12 cellular contexts compared by ENCODE assay signal in genomic region chr14:54674342-54674741, GRCh38.
DNase-seq lines count a peak whose midpoint lies in the region; ATAC-seq, FAIRE-seq and TF ChIP-seq lines count a peak whose summit lies in the region.
"Had no signal": no experiment of that assay in that cellular context is flagged by ENCODE, and none has a peak within 500 bp of the region (broad histone marks: within the 10 kb centered on the region; RNA-seq: fewer than 3 reads in every experiment).

No MANE protein-coding gene starts in this region.

- H3K4me1 Mint-ChIP-seq in WTC11: peaks cover 84% of the 10 kb centered on the region

- no peaks in the 10 kb centered on the region for H3K27me3 ChIP-seq in skeletal muscle tissue (ENCODE audit: control insufficient read depth in 3 of 3, insufficient read depth in 3 of 3, low read length in 3 of 3)
- H3K27me3 ChIP-seq: breast epithelium had no signal

- H3K27me3 Mint-ChIP-seq in WTC11 (ENCODE audit: low read depth): no peaks in the 10 kb centered on the region

- FAIRE-seq in GM19239 (lab: Jason Lieb, UNC): peak; percentile 77

- CTCF ChIA-PET in WTC11 (lab: Charles Lee): interaction anchor here (1.1 to 2.0 kb wide), 3 partner anchors 11 to 99 kb away, joined by 3 to 15 read pairs (median 10); no protein-coding TSS in a partner anchor

- H3K4me3 Mint-ChIP-seq in WTC11: 0 out of 2 replicates have a peak overlapping the region, but pooled peaks have one; percentile 16
- H3K4me3 Mint-ChIP-seq: natural killer cell treated with Interleukin-12 subunit alpha and Interleukin-12 subunit beta and Interleukin-15 and Interleukin-18, amount 100 ng/mL, for 72 hours had no signal

- H3K36me3 ChIP-seq in skeletal muscle tissue (ENCODE audit: control insufficient read depth in 3 of 3, insufficient read depth in 3 of 3, low read length in 3 of 3): no peaks in the 10 kb centered on the region
- H3K36me3 ChIP-seq: breast epithelium had no signal

- no peaks in the 10 kb centered on the region for H3K36me3 Mint-ChIP-seq in WTC11
- H3K36me3 Mint-ChIP-seq: natural killer cell treated with Interleukin-12 subunit alpha and Interleukin-12 subunit beta and Interleukin-15 and Interleukin-18, amount 100 ng/mL, for 72 hours had no signal

- H3K9ac ChIP-seq in skeletal muscle tissue (ENCODE audit: low read depth in 1 of 3, low read length in 3 of 3): peak overlapping the region in 1 of 3 donors; percentile 64

- ATAC-seq in HG02588 (IDR thresholded peaks at IDR 0.05; ENCODE audit: unreplicated experiment) (peak; percentile 94), WTC11 (peak; percentile 4; the same call in 1 of the 2 replicates)
- ATAC-seq: natural killer cell treated with Interleukin-12 subunit alpha and Interleukin-12 subunit beta and Interleukin-15 and Interleukin-18, amount 100 ng/mL, for 72 hours had no signal

- H3K4me3 ChIP-seq in skeletal muscle tissue (ENCODE audit: low read length in 3 of 3): no peak overlapping the region
- H3K4me3 ChIP-seq: breast epithelium had no signal

- peak overlapping the region; percentile 79 for H3K27ac ChIP-seq in skeletal muscle tissue (ENCODE audit: low read depth, low read length)
- H3K27ac ChIP-seq: RWPE1 had no signal

- peak overlapping the region; percentile 92 for H3K27ac Mint-ChIP-seq in WTC11
- H3K27ac Mint-ChIP-seq: natural killer cell treated with Interleukin-12 subunit alpha and Interleukin-12 subunit beta and Interleukin-15 and Interleukin-18, amount 100 ng/mL, for 72 hours had no signal

- H3K9me3 Mint-ChIP-seq in WTC11: no peaks in the 10 kb centered on the region
- H3K9me3 Mint-ChIP-seq: natural killer cell treated with Interleukin-12 subunit alpha and Interleukin-12 subunit beta and Interleukin-15 and Interleukin-18, amount 100 ng/mL, for 72 hours had no signal

- peaks cover 76 to 91% (median 86%) of the 10 kb centered on the region in 3 donors for H3K4me1 ChIP-seq in skeletal muscle tissue (ENCODE audit: control insufficient read depth in 3 of 3, insufficient read depth in 3 of 3, low read length in 3 of 3)
- H3K4me1 ChIP-seq: breast epithelium had no signal

- no peak for TF ChIP-seq CTCF in WTC11 (IDR thresholded peaks at IDR 0.05)

- no peaks in the 10 kb centered on the region for H3K9me3 ChIP-seq in skeletal muscle tissue (ENCODE audit: control insufficient read depth in 3 of 3, low read length in 3 of 3)
- H3K9me3 ChIP-seq: breast epithelium had no signal

- DNase-seq in GM19239 (ENCODE audit: insufficient read length, low spot score): peak; percentile 15
- no peak for DNase-seq in WTC11 (ENCODE audit: low spot score)
- DNase-seq in stimulated activated CD4-positive, alpha-beta T cell treated with anti-CD3 and anti-CD28 coated beads, Interleukin-2, amount 100 ng/mL, for 48 hours: no peak
- no peak for DNase-seq in activated gamma-delta T cell (lab: John Stamatoyannopoulos, UW)
- DNase-seq in kidney tubule cell (ENCODE audit: low spot score): no peak
- DNase-seq: MV-4-11, NCI-H510A had no signal

- POLR2A ChIA-PET in WTC11 (lab: Charles Lee): no interaction called here

TF ChIP-seq in WTC11, 78 proteins besides CTCF, POLR2A, EP300 and RAD21:
- TF ChIP-seq ZNF138 (CRISPR knock-in tag; conservative IDR thresholded peaks at IDR 0.05): no peak
- no peak for TF ChIP-seq IRF2 (CRISPR knock-in tag; IDR thresholded peaks at IDR 0.05; ENCODE audit: borderline replicate concordance, low read depth)
- TF ChIP-seq TEAD1 (CRISPR knock-in tag; IDR thresholded peaks at IDR 0.05): no peak
- TF ChIP-seq E2F1 (CRISPR knock-in tag; IDR thresholded peaks at IDR 0.05): no peak
- no peak for TF ChIP-seq TCF7 (CRISPR knock-in tag; IDR thresholded peaks at IDR 0.05; ENCODE audit: low read depth)
- no peak for TF ChIP-seq ZNF423 (CRISPR knock-in tag; IDR thresholded peaks at IDR 0.05)
- TF ChIP-seq, protein P1, sequence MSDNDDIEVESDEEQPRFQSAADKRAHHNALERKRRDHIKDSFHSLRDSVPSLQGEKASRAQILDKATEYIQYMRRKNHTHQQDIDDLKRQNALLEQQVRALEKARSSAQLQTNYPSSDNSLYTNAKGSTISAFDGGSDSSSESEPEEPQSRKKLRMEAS (CRISPR knock-in tag; IDR thresholded peaks at IDR 0.05): no peak
- TF ChIP-seq CBFB (CRISPR knock-in tag; IDR thresholded peaks at IDR 0.05; ENCODE audit: low read depth): no peak
- TF ChIP-seq KAT7 (CRISPR knock-in tag; IDR thresholded peaks at IDR 0.05; ENCODE audit: borderline replicate concordance): no peak
- TF ChIP-seq ESRRA (CRISPR knock-in tag; IDR thresholded peaks at IDR 0.05; ENCODE audit: borderline replicate concordance): no peak
TF ChIP-seq in WTC11: peak in this region for 0.
